In the genomic region with DNA sequence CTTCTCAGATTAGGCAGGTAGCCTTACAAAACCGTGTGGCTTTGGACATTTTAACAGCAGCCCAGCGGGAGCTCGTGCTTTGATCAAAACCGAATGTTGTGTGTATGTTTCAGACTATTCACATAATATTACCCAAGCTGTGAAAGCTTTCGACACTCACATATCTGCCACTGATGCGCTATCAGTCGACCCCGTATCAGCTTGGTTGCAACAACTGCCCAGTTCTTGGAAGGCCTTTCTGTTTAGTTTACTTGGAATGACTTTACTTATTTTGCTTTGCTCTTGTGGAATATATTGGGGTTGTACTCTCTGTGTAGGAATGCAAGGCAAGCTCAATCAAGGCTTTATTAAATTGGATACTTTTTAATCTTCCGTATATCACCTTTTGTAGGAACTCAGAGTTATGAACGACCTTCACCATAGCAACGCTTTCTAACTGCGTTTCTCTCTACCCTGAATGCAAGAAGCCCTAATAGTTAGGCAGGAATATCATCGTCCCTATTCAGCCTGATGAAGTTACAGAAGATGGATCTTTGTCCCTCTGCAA, we compare ENCODE assay signal across 11 cellular contexts.
"Had no signal": no experiment of that assay in that cellular context is flagged by ENCODE, and none has a peak within 500 bp of the region (broad histone marks: within the 10 kb centered on the region; RNA-seq: fewer than 3 reads in every experiment).

No MANE protein-coding gene starts in this region.

- H3K27ac ChIP-seq: GM23248 had no signal

- DNase-seq: GM23248, GOT3, H7, H9, HCEC 1CT, HFFc6 had no signal

- H3K4me1 Mint-ChIP-seq: GM23338 had no signal

- H2AFZ ChIP-seq: GM23248, GM23338 had no signal

- H3K4me3 Mint-ChIP-seq: GM23338, H9, HFFc6 had no signal

- H3K9ac ChIP-seq: GM23248 had no signal

- H3K27ac Mint-ChIP-seq: GM23338, H9, HFFc6 had no signal

- H3K9me3 Mint-ChIP-seq: GM23338, HFFc6 had no signal

- H3K4me3 ChIP-seq: GM23248, GM23338, HAP-1 had no signal

- FAIRE-seq: H1, H54 had no signal

- H3K36me3 ChIP-seq: HAP-1 had no signal

- ATAC-seq: GM23338, HCT116 had no signal

- H3K4me2 ChIP-seq: GM23338 had no signal
